In the genomic region with DNA sequence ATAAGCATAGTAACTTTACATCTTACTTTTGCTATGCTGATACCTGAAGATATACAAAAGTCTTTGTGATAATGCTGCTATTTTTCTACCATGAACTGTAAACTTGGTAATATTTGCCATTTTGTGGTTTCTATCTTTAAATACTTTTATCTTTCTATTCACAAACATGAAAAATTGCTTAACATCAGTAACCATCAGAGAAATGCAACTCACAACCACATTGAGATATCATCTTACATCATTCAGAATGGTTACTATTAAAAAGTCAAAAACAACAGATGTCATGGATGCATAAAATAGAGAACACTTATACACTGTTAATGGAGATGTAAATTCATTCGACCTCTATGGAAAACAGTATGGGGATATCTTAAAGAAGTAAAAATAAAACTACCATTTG, we compare ENCODE assay signal across 23 cellular contexts.
"Had no signal": no experiment of that assay in that cellular context is flagged by ENCODE, and none has a peak within 500 bp of the region (broad histone marks: within the 10 kb centered on the region; RNA-seq: fewer than 3 reads in every experiment).

No MANE protein-coding gene starts in this region.

- H3K4me2 ChIP-seq: neural progenitor cell had no signal

- FAIRE-seq: endothelial cell of umbilical vein, frontal cortex, keratinocyte had no signal

- H3K36me3 ChIP-seq: esophagus muscularis mucosa, neural progenitor cell, right atrium auricular region, spleen, tibial artery had no signal

- H2AFZ ChIP-seq: neural progenitor cell had no signal

- H3K27me3 ChIP-seq: esophagus muscularis mucosa, neural progenitor cell, right atrium auricular region, spleen, testis, tibial artery had no signal

- H3K4me1 ChIP-seq: esophagus muscularis mucosa, neural progenitor cell, spleen, testis had no signal

- H3K79me2 ChIP-seq: parathyroid adenoma had no signal

- H3K4me3 ChIP-seq: coronary artery, esophagus muscularis mucosa, lung, neural progenitor cell, right atrium auricular region, spleen, testis, tibial artery had no signal

- H3K27ac ChIP-seq: coronary artery, esophagus muscularis mucosa, neural progenitor cell, parathyroid adenoma, right atrium auricular region, spleen, testis, tibial artery had no signal

- H3K9ac ChIP-seq: neural progenitor cell, parathyroid adenoma had no signal

- H3K9me3 ChIP-seq: esophagus muscularis mucosa, right atrium auricular region, spleen, testis, tibial artery had no signal

- ATAC-seq: naive thymus-derived CD4-positive, alpha-beta T cell; sciatic nerve; stimulated activated memory B cell treated with anti-CD40 and anti-IgM and Interleukin-4, amounts not matched to agents 10 μg/mL and 1 μg/mL and 100 μg/mL, for 72 hours; stimulated activated naive CD8-positive, alpha-beta T cell treated with anti-CD3 and anti-CD28 coated beads, Interleukin-15, Interleukin-2, amounts not matched to agents 100 U/mL and 50 U/mL, for 24 hours had no signal

- DNase-seq: dermis blood vessel endothelial cell; effector memory CD4-positive, alpha-beta T cell; head of caudate nucleus; mesenchymal stem cell; midbrain; naive thymus-derived CD4-positive, alpha-beta T cell; spleen; stimulated activated CD4-positive, alpha-beta T cell treated with anti-CD3 and anti-CD28 coated beads, Interleukin-4, amount 100 ng/mL, for 4 hours; stimulated activated naive CD8-positive, alpha-beta T cell treated with anti-CD3 and anti-CD28 coated beads, Interleukin-15, Interleukin-2, amounts not matched to agents 100 U/mL and 50 U/mL, for 24 hours; substantia nigra; testis; tibial artery had no signal
